In the genomic region with DNA sequence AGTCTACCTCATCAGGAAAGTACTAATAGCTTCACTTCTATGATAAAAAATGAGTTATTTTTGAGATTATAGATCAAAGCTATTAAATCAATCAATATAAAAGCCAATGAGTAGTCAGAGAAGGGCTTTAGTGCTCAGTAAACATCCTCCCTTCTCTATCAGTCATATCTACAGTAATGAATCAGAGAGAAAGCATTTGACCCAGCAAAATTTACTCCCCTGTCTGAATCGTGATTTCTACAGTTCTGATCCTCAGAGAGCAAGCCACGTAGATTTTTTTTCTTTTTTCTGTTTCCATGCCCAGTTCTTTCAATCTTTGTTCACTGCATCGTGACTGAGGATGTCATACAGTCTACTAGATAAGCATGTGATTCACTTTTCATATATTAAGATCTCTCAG, we compare ENCODE assay signal across 15 cellular contexts. TPM values are rescaled to one million over a fixed set of nuclear protein-coding genes. Genes with fewer than 3 reads are reported as not detected.
DNase-seq lines count a peak whose midpoint lies in the region; ATAC-seq, FAIRE-seq and TF ChIP-seq lines count a peak whose summit lies in the region.
"Had no signal": no experiment of that assay in that cellular context is flagged by ENCODE, and none has a peak within 500 bp of the region (broad histone marks: within the 10 kb centered on the region; RNA-seq: fewer than 3 reads in every experiment).

No MANE protein-coding gene starts in this region.

- no peak overlapping the region for H2AFZ ChIP-seq in mammary epithelial cell (ENCODE audit: low read depth, low read length)

- no peaks in the 10 kb centered on the region for H3K36me3 Mint-ChIP-seq in MCF 10A (ENCODE audit: insufficient read depth, unreplicated experiment)
- no peaks in the 10 kb centered on the region for H3K36me3 Mint-ChIP-seq in activated T-helper 17 cell treated with anti-CD3 and anti-CD28 coated beads, Interleukin-2, amount 50 U/mL, for 72 hours (ENCODE audit: low read depth)

- no peaks in the 10 kb centered on the region for H3K4me1 Mint-ChIP-seq in MCF 10A (ENCODE audit: insufficient read depth, unreplicated experiment)
- peaks cover 5% of the 10 kb centered on the region for H3K4me1 Mint-ChIP-seq in activated T-helper 17 cell treated with anti-CD3 and anti-CD28 coated beads, Interleukin-2, amount 50 U/mL, for 72 hours

- H3K4me3 ChIP-seq in mammary epithelial cell (replicated peaks in 1 of 3; ENCODE audit: insufficient read depth in 1 of 3, low read depth in 2 of 3, low read length in 3 of 3), result no peak overlapping the region
- no peak overlapping the region for H3K4me3 ChIP-seq in psoas muscle
- H3K4me3 ChIP-seq: transverse colon had no signal

- BruUV-seq in mammary epithelial cell (replicated peaks; lab: Mats Ljungman, UMichigan), result no TSS peak
- BruUV-seq in MCF 10A (replicated peaks; lab: Mats Ljungman, UMichigan), result no TSS peak

- no peak overlapping the region for H3K27ac Mint-ChIP-seq in MCF 10A (ENCODE audit: low read depth, unreplicated experiment)
- no peak overlapping the region for H3K27ac Mint-ChIP-seq in activated T-helper 17 cell treated with anti-CD3 and anti-CD28 coated beads, Interleukin-2, amount 50 U/mL, for 72 hours
- H3K27ac Mint-ChIP-seq: activated CD4-positive, alpha-beta T cell treated with anti-CD3 and anti-CD28 coated beads, Interleukin-2, amount 10 ng/mL, durations not matched to agents 7 days and 5 days; T-helper 1 cell treated with Interleukin-12 subunit alpha and Interleukin-12 subunit beta and Interleukin-4 antibody, amounts not matched to agents 30 μg/mL and 1 μg/mL, for 36 hours had no signal

- no peak overlapping the region for H3K9ac ChIP-seq in mammary epithelial cell (ENCODE audit: insufficient read depth, low read length)

- H3K4me1 ChIP-seq in mammary epithelial cell (ENCODE audit: insufficient read depth, low read length), result peaks cover 9% of the 10 kb centered on the region
- H3K4me1 ChIP-seq in psoas muscle, result no peaks in the 10 kb centered on the region
- H3K4me1 ChIP-seq: transverse colon had no signal

- in situ Hi-C loops in mammary epithelial cell (cut with MboI; ENCODE audit: low sequenced_read_pairs in 2 of 2), result loop anchor here in 1 of 2 donors (25.0 kb wide), 1 partner anchor 131 kb away; no protein-coding TSS in a partner anchor

- peaks cover 8% of the 10 kb centered on the region for H3K9me3 Mint-ChIP-seq in MCF 10A (ENCODE audit: unreplicated experiment)
- H3K9me3 Mint-ChIP-seq in activated T-helper 17 cell treated with anti-CD3 and anti-CD28 coated beads, Interleukin-2, amount 50 U/mL, for 72 hours, result no peaks in the 10 kb centered on the region

- dilution Hi-C loops in mammary epithelial cell (cut with HindIII; ENCODE audit: low sequenced_read_pairs), result no loop called here

- peak; percentile 97 for FAIRE-seq in islet of Langerhans (lab: Jason Lieb, UNC)

- no peaks in the 10 kb centered on the region for H3K27me3 Mint-ChIP-seq in MCF 10A (ENCODE audit: insufficient read depth, unreplicated experiment)
- no peaks in the 10 kb centered on the region for H3K27me3 Mint-ChIP-seq in activated T-helper 17 cell treated with anti-CD3 and anti-CD28 coated beads, Interleukin-2, amount 50 U/mL, for 72 hours

- H3K79me2 ChIP-seq in mammary epithelial cell (ENCODE audit: insufficient read depth, low read length), result no peaks in the 10 kb centered on the region

- DNase-seq in mammary epithelial cell (peak; percentile 32), MCF 10A (ENCODE audit: unreplicated experiment) (no peak), NOMO-1 treated with dmso at 0.1 percent for 144 hours (lab: John Stamatoyannopoulos, UW; ENCODE audit: unreplicated experiment) (no peak), KG1 (lab: John Stamatoyannopoulos, UW) (no peak), NCI-H1092 treated with DMSO at 0.1 percent for 48 hours (lab: John Stamatoyannopoulos, UW) (no peak), psoas muscle (no peak)
- DNase-seq: activated CD4-positive, alpha-beta T cell treated with anti-CD3 and anti-CD28 coated beads, Interleukin-2, amount 10 ng/mL, durations not matched to agents 7 days and 5 days; activated gamma-delta T cell; caudate nucleus; NCI-H2171; nucleus accumbens; transverse colon had no signal

- no peaks in the 10 kb centered on the region for H4K20me1 ChIP-seq in mammary epithelial cell (ENCODE audit: insufficient read depth, low read length)

- TF ChIP-seq CTCF in mammary epithelial cell (conservative IDR thresholded peaks at IDR 0.05 in 1 of 2, IDR thresholded peaks at IDR 0.05 in 1 of 2; ENCODE audit: extremely low read depth in 1 of 2, insufficient read depth in 1 of 2, low read depth in 1 of 2, low read length in 2 of 2) (no peak), MCF 10A (IDR thresholded peaks at IDR 0.05; ENCODE audit: unreplicated experiment) (no peak), psoas muscle (IDR thresholded peaks at IDR 0.05) (no peak)

- POLR2A ChIA-PET in MCF 10A (lab: Yijun Ruan, JAX), result interaction anchor here (0.6 to 4.4 kb wide), 8 partner anchors 9 to 96 kb away, joined by 3 to 20 read pairs (median 4); a partner anchor contains a TSS

- peak; percentile 97 for ATAC-seq in activated T-helper 17 cell treated with anti-CD3 and anti-CD28 coated beads, Interleukin-2, amount 50 U/mL, for 72 hours (replicated peaks)
- ATAC-seq in psoas muscle, result no peak

- H3K27me3 ChIP-seq in mammary epithelial cell (ENCODE audit: insufficient read depth, low read length) (no peaks in the 10 kb centered on the region), psoas muscle (ENCODE audit: insufficient read depth in 3 of 3, low read length in 2 of 3) (no peaks in the 10 kb centered on the region)
- H3K27me3 ChIP-seq: transverse colon had no signal

- H3K36me3 ChIP-seq in mammary epithelial cell (ENCODE audit: insufficient read depth, low read length), result no peaks in the 10 kb centered on the region
- H3K36me3 ChIP-seq in psoas muscle (ENCODE audit: insufficient read depth in 1 of 2, low read depth in 1 of 2), result no peaks in the 10 kb centered on the region
- H3K36me3 ChIP-seq: transverse colon had no signal

- CTCF ChIA-PET in mammary epithelial cell (lab: Charles Lee; ENCODE audit: low non-redundant PET), result no interaction called here
- CTCF ChIA-PET in MCF 10A (lab: Yijun Ruan, JAX), result interaction anchor here (0.6 to 17.3 kb wide), 10 partner anchors 9 to 260 kb away, joined by 3 to 478 read pairs (median 3); no protein-coding TSS in a partner anchor

- H3K27ac ChIP-seq in mammary epithelial cell (ENCODE audit: insufficient read depth, low read depth, low read length) (no peak overlapping the region), psoas muscle (no peak overlapping the region)
- H3K27ac ChIP-seq: transverse colon had no signal

- no peak overlapping the region for H3K4me3 Mint-ChIP-seq in MCF 10A (ENCODE audit: unreplicated experiment)
- no peak overlapping the region for H3K4me3 Mint-ChIP-seq in activated T-helper 17 cell treated with anti-CD3 and anti-CD28 coated beads, Interleukin-2, amount 50 U/mL, for 72 hours
- H3K4me3 Mint-ChIP-seq: activated CD4-positive, alpha-beta T cell treated with anti-CD3 and anti-CD28 coated beads, Interleukin-2, amount 10 ng/mL, durations not matched to agents 7 days and 5 days; T-helper 1 cell treated with Interleukin-12 subunit alpha and Interleukin-12 subunit beta and Interleukin-4 antibody, amounts not matched to agents 30 μg/mL and 1 μg/mL, for 36 hours had no signal

- no peak overlapping the region for H3K4me2 ChIP-seq in mammary epithelial cell (ENCODE audit: insufficient read depth, low read depth, low read length)

- H3K9me3 ChIP-seq in mammary epithelial cell (replicated peaks; ENCODE audit: insufficient read depth, low read length) (no peaks in the 10 kb centered on the region), psoas muscle (no peaks in the 10 kb centered on the region)
- H3K9me3 ChIP-seq: transverse colon had no signal

- 81% methylated on average over 3 of the region's 3 CpGs for WGBS in mammary epithelial cell (ENCODE audit: low coverage, missing lambda C conversion rate)
- 41 to 52% (median 42%) methylated on average over 3 of the region's 3 CpGs for WGBS in psoas muscle, 3 donors

- intact Hi-C loops in mammary epithelial cell (cut with micrococcal nuclease) (no loop called here), MCF 10A (cut with micrococcal nuclease) (no loop called here), psoas muscle (cut with DNase I) (no loop called here)

RNA-seq across cellular contexts. Expression of a gene that starts 16.2 kb away (rescaled TPM):
- total RNA-seq in mammary epithelial cell, result 100 to 1,000 TPM in 1 of 2 donors, 10 to 100 TPM in 1; 37.5 to 125 TPM
- polyA plus RNA-seq in mammary epithelial cell, result 20.0 TPM
- polyA minus RNA-seq in mammary epithelial cell, result 33.9 TPM
- total RNA-seq in MCF 10A (2022), result 74.3 and 85.8 TPM in 2 replicates
- total RNA-seq in activated T-helper 17 cell treated with anti-CD3 and anti-CD28 coated beads, Interleukin-2, amount 50 U/mL, for 72 hours, result 10 to 100 TPM; 13.4 to 27.2 TPM
- 10 to 100 TPM; 54.3 to 93.1 (median 77.8) TPM for total RNA-seq in psoas muscle
- 10 to 100 TPM; 13.3 to 61.9 (median 27.4) TPM for polyA plus RNA-seq in psoas muscle
